In genomic region chr3:56970401-56971002, GRCh38 we compare ENCODE assay signal across 12 cellular contexts.
DNase-seq lines count a peak whose midpoint lies in the region; ATAC-seq and TF ChIP-seq lines count a peak whose summit lies in the region.
"Had no signal": no experiment of that assay in that cellular context is flagged by ENCODE, and none has a peak within 500 bp of the region (broad histone marks: within the 10 kb centered on the region; RNA-seq: fewer than 3 reads in every experiment).

No MANE protein-coding gene starts in this region.

- H3K4me3 ChIP-seq in BLaER1 treated with 17β-estradiol and CSF1 and Interleukin-3, amounts not matched to agents 10 nM and 100 nM = no peak overlapping the region
- no peak overlapping the region for H3K4me3 ChIP-seq in lower leg skin (ENCODE audit: low read depth, poor library complexity, severe bottlenecking)
- H3K4me3 ChIP-seq: MG63, PC-9 had no signal

- WGBS in lower leg skin, 2 donors = 73 to 75% methylated on average over 9 of the region's 9 CpGs

- ATAC-seq in GM19351 (IDR thresholded peaks at IDR 0.05; ENCODE audit: unreplicated experiment) = peak; percentile 57
- ATAC-seq: activated CD4-positive, CD25-positive, alpha-beta regulatory T cell treated with anti-CD3 and anti-CD28 coated beads, Interleukin-2, amount 50 U/mL, for 24 hours had no signal

- no peaks in the 10 kb centered on the region for H4K20me1 ChIP-seq in BLaER1 treated with 17β-estradiol and CSF1 and Interleukin-3, amounts not matched to agents 10 nM and 100 nM

- peaks cover 0 to 12% (median 7%) of the 10 kb centered on the region in 11 experiments; a peak in 12 of 22 replicates for H3K9me3 ChIP-seq in BLaER1 treated with 17β-estradiol and CSF1 and Interleukin-3, amounts not matched to agents 10 nM and 100 nM (replicated peaks in 1 of 11)
- H3K9me3 ChIP-seq: MG63 had no signal

- no peaks in the 10 kb centered on the region for H3K27me3 ChIP-seq in BLaER1 treated with 17β-estradiol and CSF1 and Interleukin-3, amounts not matched to agents 10 nM and 100 nM
- H3K27me3 ChIP-seq: MG63 had no signal

- TF ChIP-seq POLR2A in lower leg skin (IDR thresholded peaks at IDR 0.05) = no peak

- peak overlapping the region in 10 of 11 experiments; percentile 23 to 74 (median 48); a peak in 18 of 22 replicates for H3K4me2 ChIP-seq in BLaER1 treated with 17β-estradiol and CSF1 and Interleukin-3, amounts not matched to agents 10 nM and 100 nM
- H3K4me2 ChIP-seq: PC-9 had no signal

- intact Hi-C loops in lower leg skin (cut with DNase I; ENCODE audit: low total_unique reads) = loop anchor here (5.0 kb wide), 1 partner anchor 268 kb away; no protein-coding TSS in a partner anchor

- H3K9ac ChIP-seq in BLaER1 treated with 17β-estradiol and CSF1 and Interleukin-3, amounts not matched to agents 10 nM and 100 nM = peak overlapping the region in 1 of 11 experiments; percentile 4; a peak in 1 of 22 replicates

- DNase-seq in SIG-M5 treated with dmso at 0.1 percent for 504 hours (lab: John Stamatoyannopoulos, UW; ENCODE audit: unreplicated experiment) (peak; percentile 38), left kidney (ENCODE audit: low read depth, low spot score) (peak; percentile 72), lower leg skin (ENCODE audit: low spot score in 2 of 2) (no peak), NCI-H526 (lab: John Stamatoyannopoulos, UW) (no peak), NCI-H2196 treated with DMSO at 0.1 percent for 48 hours (lab: John Stamatoyannopoulos, UW; ENCODE audit: unreplicated experiment) (no peak)
- no peak for DNase-seq in effector CD8-positive, alpha-beta T cell (lab: John Stamatoyannopoulos, UW)
- DNase-seq: COR-L47, MG63, PC-9 had no signal

- H3K36me3 ChIP-seq in BLaER1 treated with 17β-estradiol and CSF1 and Interleukin-3, amounts not matched to agents 10 nM and 100 nM = no peaks in the 10 kb centered on the region
- H3K36me3 ChIP-seq: MG63 had no signal

- peaks cover 8 to 35% (median 17%) of the 10 kb centered on the region in 10 experiments for H3K4me1 ChIP-seq in BLaER1 treated with 17β-estradiol and CSF1 and Interleukin-3, amounts not matched to agents 10 nM and 100 nM

- no peak for TF ChIP-seq CTCF in lower leg skin (IDR thresholded peaks at IDR 0.05)

- peak overlapping the region in 5 of 11 experiments; percentile 8 to 44 (median 14); a peak in 6 of 22 replicates for H3K27ac ChIP-seq in BLaER1 treated with 17β-estradiol and CSF1 and Interleukin-3, amounts not matched to agents 10 nM and 100 nM
- H3K27ac ChIP-seq: PC-9 had no signal

Comparison
In these comparisons a context has a peak if more than half of its experiments do, and no peak if none do; other contexts are left out.
1. DNase-seq: peak in SIG-M5 treated with dmso at 0.1 percent for 504 hours (single experiment) and left kidney (single experiment); none in effector CD8-positive, alpha-beta T cell (single experiment), lower leg skin (0 of 2), NCI-H526 (0 of 2) and NCI-H2196 treated with DMSO at 0.1 percent for 48 hours (single experiment).